Comparison of ENCODE assay signal across 1 cellular context in the genomic region with DNA sequence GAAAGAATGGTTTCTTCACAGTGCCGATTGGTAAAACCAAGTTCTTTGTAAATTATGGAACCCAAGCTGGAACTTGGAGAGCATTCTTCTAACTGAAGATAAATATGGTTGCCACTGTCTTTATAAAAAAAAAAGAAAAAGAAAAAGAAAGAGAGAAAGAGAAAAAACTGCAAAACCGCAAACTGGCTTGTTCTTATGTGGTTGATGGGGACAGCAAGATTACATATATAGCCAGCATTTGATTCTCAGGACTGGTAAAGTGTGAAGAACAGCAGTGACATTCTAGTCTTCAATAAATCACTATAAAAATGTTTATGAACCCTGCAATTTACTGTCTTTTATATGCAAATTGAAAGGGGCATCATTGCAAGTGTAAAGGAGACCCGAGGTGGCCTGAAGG.
TF ChIP-seq lines count a peak whose summit lies in the region.

No MANE protein-coding gene starts in this region.

TF ChIP-seq in H1, 55 proteins besides CTCF, POLR2A, EP300 and RAD21:
- no peak for TF ChIP-seq GTF2F1 (IDR thresholded peaks at IDR 0.05; ENCODE audit: borderline replicate concordance, low read depth, low read length)
- no peak for TF ChIP-seq RNF2 (IDR thresholded peaks at IDR 0.05; ENCODE audit: borderline replicate concordance, low read depth, low read length, missing control alignments, poor library complexity, severe bottlenecking)
- no peak for TF ChIP-seq TCF12 (IDR thresholded peaks at IDR 0.05; ENCODE audit: low read depth, low read length)
- no peak for TF ChIP-seq SP2 (IDR thresholded peaks at IDR 0.05; ENCODE audit: low read length)
- no peak for TF ChIP-seq SP4 (IDR thresholded peaks at IDR 0.05; ENCODE audit: low read length)
- no peak for TF ChIP-seq CHD1 (IDR thresholded peaks at IDR 0.05; ENCODE audit: low read depth, low read length)
- no peak for TF ChIP-seq TEAD4 (IDR thresholded peaks at IDR 0.05; ENCODE audit: low read depth, low read length)
- TF ChIP-seq RBBP5 (IDR thresholded peaks at IDR 0.05; ENCODE audit: borderline replicate concordance, low read depth, low read length), result no peak
- TF ChIP-seq, protein P1, sequence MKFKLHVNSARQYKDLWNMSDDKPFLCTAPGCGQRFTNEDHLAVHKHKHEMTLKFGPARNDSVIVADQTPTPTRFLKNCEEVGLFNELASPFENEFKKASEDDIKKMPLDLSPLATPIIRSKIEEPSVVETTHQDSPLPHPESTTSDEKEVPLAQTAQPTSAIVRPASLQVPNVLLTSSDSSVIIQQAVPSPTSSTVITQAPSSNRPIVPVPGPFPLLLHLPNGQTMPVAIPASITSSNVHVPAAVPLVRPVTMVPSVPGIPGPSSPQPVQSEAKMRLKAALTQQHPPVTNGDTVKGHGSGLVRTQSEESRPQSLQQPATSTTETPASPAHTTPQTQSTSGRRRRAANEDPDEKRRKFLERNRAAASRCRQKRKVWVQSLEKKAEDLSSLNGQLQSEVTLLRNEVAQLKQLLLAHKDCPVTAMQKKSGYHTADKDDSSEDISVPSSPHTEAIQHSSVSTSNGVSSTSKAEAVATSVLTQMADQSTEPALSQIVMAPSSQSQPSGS (IDR thresholded peaks at IDR 0.05; ENCODE audit: low read length), result no peak
- TF ChIP-seq POU5F1 (IDR thresholded peaks at IDR 0.05; ENCODE audit: low read depth, low read length), result no peak
- TF ChIP-seq SAP30 (IDR thresholded peaks at IDR 0.05; ENCODE audit: insufficient read depth, insufficient replicate concordance, low read length), result no peak
- TF ChIP-seq EZH2 (IDR thresholded peaks at IDR 0.05; ENCODE audit: low read depth, low read length, severe bottlenecking), result no peak
- TF ChIP-seq CEBPB (IDR thresholded peaks at IDR 0.05; ENCODE audit: low read depth, low read length), result no peak
- no peak for TF ChIP-seq RXRA (IDR thresholded peaks at IDR 0.05; ENCODE audit: insufficient read depth, low read depth, low read length)
- TF ChIP-seq ZNF274 (IDR thresholded peaks at IDR 0.05; ENCODE audit: borderline replicate concordance, extremely low read depth, low read length), result no peak
- TF ChIP-seq YY1 (IDR thresholded peaks at IDR 0.05; ENCODE audit: low read depth, low read length), result no peak
- no peak for TF ChIP-seq SP1 (IDR thresholded peaks at IDR 0.05; ENCODE audit: low read depth, low read length)
- TF ChIP-seq JUN (IDR thresholded peaks at IDR 0.05; ENCODE audit: low read depth, low read length), result no peak
- no peak for TF ChIP-seq GABPA (IDR thresholded peaks at IDR 0.05; ENCODE audit: borderline replicate concordance, insufficient read depth, low read length)
TF ChIP-seq in H1: peak in this region for 0.
